Comparison of ENCODE assay signal across 10 cellular contexts in genomic region chr10:69572159-69573055, GRCh38. TPM values are rescaled to one million over a fixed set of nuclear protein-coding genes. Genes with fewer than 3 reads are reported as not detected.
A peak's percentile ranks its signal among the peaks of the same experiment; 100 is the strongest.
DNase-seq lines count a peak whose midpoint lies in the region; ATAC-seq, FAIRE-seq and TF ChIP-seq lines count a peak whose summit lies in the region.
"Had no signal": no experiment of that assay in that cellular context is flagged by ENCODE, and none has a peak within 500 bp of the region (broad histone marks: within the 10 kb centered on the region; RNA-seq: fewer than 3 reads in every experiment).

No MANE protein-coding gene starts in this region.

- H3K27me3 ChIP-seq in lower lobe of right lung (ENCODE audit: low read depth) (peaks cover 98% of the 10 kb centered on the region), tibial artery (peaks cover 0 to 100% of the 10 kb centered on the region in 2 donors)

- DNase-seq in activated T-cell treated with anti-CD3 and anti-CD28 coated beads, Interleukin-2, amount 50 U/mL, for 24 hours: peak; percentile 61
- DNase-seq in activated T-cell treated with anti-CD3 and anti-CD28 coated beads, Interleukin-2, amount 50 U/mL, for 1 hour: no peak
- DNase-seq in lower lobe of right lung (peak; percentile 49), tibial artery (no peak), foreskin fibroblast (no peak), D721Med (ENCODE audit: insufficient read length, low spot score) (no peak), GM19240 (ENCODE audit: insufficient read length, low spot score) (no peak)
- DNase-seq: NCI-H526 treated with DMSO at 0.1 percent for 48 hours had no signal

- H3K9me3 ChIP-seq in lower lobe of right lung (no peaks in the 10 kb centered on the region), tibial artery (no peaks in the 10 kb centered on the region)

- H3K4me3 Mint-ChIP-seq in activated T-cell treated with anti-CD3 and anti-CD28 coated beads, Interleukin-2, amount 50 U/mL, for 24 hours: peak overlapping the region; percentile 69
- H3K4me3 Mint-ChIP-seq in activated naive CD4-positive, alpha-beta T cell treated with anti-CD3 and anti-CD28 coated beads, Interleukin-2, amount 50 U/mL, for 24 hours: peak overlapping the region; percentile 83

- H3K36me3 Mint-ChIP-seq in activated T-cell treated with anti-CD3 and anti-CD28 coated beads, Interleukin-2, amount 50 U/mL, for 24 hours (ENCODE audit: low read depth): no peaks in the 10 kb centered on the region
- H3K36me3 Mint-ChIP-seq in activated naive CD4-positive, alpha-beta T cell treated with anti-CD3 and anti-CD28 coated beads, Interleukin-2, amount 50 U/mL, for 24 hours: no peaks in the 10 kb centered on the region

- H3K27me3 Mint-ChIP-seq in activated T-cell treated with anti-CD3 and anti-CD28 coated beads, Interleukin-2, amount 50 U/mL, for 24 hours: peaks cover 93% of the 10 kb centered on the region
- H3K27me3 Mint-ChIP-seq in activated naive CD4-positive, alpha-beta T cell treated with anti-CD3 and anti-CD28 coated beads, Interleukin-2, amount 50 U/mL, for 24 hours: peaks cover 60% of the 10 kb centered on the region

- no peak for FAIRE-seq in D721Med (lab: Jason Lieb, UNC)

- H3K27ac Mint-ChIP-seq in activated T-cell treated with anti-CD3 and anti-CD28 coated beads, Interleukin-2, amount 50 U/mL, for 24 hours: no peak overlapping the region
- no peak overlapping the region for H3K27ac Mint-ChIP-seq in activated naive CD4-positive, alpha-beta T cell treated with anti-CD3 and anti-CD28 coated beads, Interleukin-2, amount 50 U/mL, for 24 hours

- no peak overlapping the region for H3K27ac ChIP-seq in lower lobe of right lung
- no peak overlapping the region for H3K27ac ChIP-seq in tibial artery

- ATAC-seq in lower lobe of right lung: no peak

- no peaks in the 10 kb centered on the region for H3K9me3 Mint-ChIP-seq in activated T-cell treated with anti-CD3 and anti-CD28 coated beads, Interleukin-2, amount 50 U/mL, for 24 hours
- no peaks in the 10 kb centered on the region for H3K9me3 Mint-ChIP-seq in activated naive CD4-positive, alpha-beta T cell treated with anti-CD3 and anti-CD28 coated beads, Interleukin-2, amount 50 U/mL, for 24 hours

- TF ChIP-seq CTCF in lower lobe of right lung (IDR thresholded peaks at IDR 0.05): no peak
- TF ChIP-seq CTCF in tibial artery (IDR thresholded peaks at IDR 0.05): no peak
- TF ChIP-seq CTCF in foreskin fibroblast (IDR thresholded peaks at IDR 0.05; ENCODE audit: low read depth, low read length): no peak
- TF ChIP-seq CTCF in D721Med (IDR thresholded peaks at IDR 0.05; ENCODE audit: insufficient read depth, missing control alignments): no peak

- peaks cover 23% of the 10 kb centered on the region for H3K4me1 Mint-ChIP-seq in activated T-cell treated with anti-CD3 and anti-CD28 coated beads, Interleukin-2, amount 50 U/mL, for 24 hours (ENCODE audit: low read depth)
- peaks cover 27% of the 10 kb centered on the region for H3K4me1 Mint-ChIP-seq in activated naive CD4-positive, alpha-beta T cell treated with anti-CD3 and anti-CD28 coated beads, Interleukin-2, amount 50 U/mL, for 24 hours

- H3K4me1 ChIP-seq in lower lobe of right lung (peaks cover 18% of the 10 kb centered on the region), tibial artery (peaks cover 0 to 38% (median 13%) of the 10 kb centered on the region in 4 donors)

- H3K4me3 ChIP-seq in lower lobe of right lung: peak overlapping the region; percentile 38
- peak overlapping the region; percentile 7 to 28 for H3K4me3 ChIP-seq in tibial artery
- H3K4me3 ChIP-seq in foreskin fibroblast (ENCODE audit: low read depth in 1 of 2, low read length in 2 of 2): no peak overlapping the region

- intact Hi-C loops in lower lobe of right lung (cut with DNase I): no loop called here
- intact Hi-C loops in tibial artery (cut with DNase I; ENCODE audit: low total_unique reads): no loop called here

- H3K36me3 ChIP-seq in lower lobe of right lung: no peaks in the 10 kb centered on the region
- H3K36me3 ChIP-seq in tibial artery: no peaks in the 10 kb centered on the region

RNA-seq across cellular contexts. Expression of gene NEUROG3, which starts 0.8 kb away (rescaled TPM):
- not detected for total RNA-seq in lower lobe of right lung
- total RNA-seq: aorta had no signal

RNA-seq across cellular contexts. Expression of gene FAM241B, which starts 57.6 kb away (rescaled TPM):
- 5.0 TPM for total RNA-seq in lower lobe of right lung

Comparison
In these comparisons a context has a peak if more than half of its experiments do, and no peak if none do; other contexts are left out.
1. DNase-seq: peak in activated T-cell treated with anti-CD3 and anti-CD28 coated beads, Interleukin-2, amount 50 U/mL, for 24 hours (single experiment) and lower lobe of right lung (single experiment); none in activated T-cell treated with anti-CD3 and anti-CD28 coated beads, Interleukin-2, amount 50 U/mL, for 1 hour (single experiment), tibial artery (0 of 2), foreskin fibroblast (0 of 2), D721Med (single experiment) and GM19240 (single experiment).
2. H3K4me3 ChIP-seq: peak in lower lobe of right lung (single experiment) and tibial artery (2 of 2); none in foreskin fibroblast (0 of 2).